ENCODE assay signal across 8 cellular contexts in genomic region chrX:49291615-49292337, GRCh38. TPM values are rescaled to one million over a fixed set of nuclear protein-coding genes. Genes with fewer than 3 reads are reported as not detected.
DNase-seq lines count a peak whose midpoint lies in the region; ATAC-seq lines count a peak whose summit lies in the region.

No MANE protein-coding gene starts in this region.

- H3K36me3 Mint-ChIP-seq in stimulated activated effector memory CD8-positive, alpha-beta T cell treated with anti-CD3 and anti-CD28 coated beads, Interleukin-12 subunit alpha, Interleukin-12 subunit beta, amount 100 ng/mL, for 72 hours = no peaks in the 10 kb centered on the region

- H4K8ac ChIP-seq in mesendoderm (ENCODE audit: low read depth, low read length) = no peak overlapping the region

- H3K9me3 Mint-ChIP-seq in stimulated activated effector memory CD8-positive, alpha-beta T cell treated with anti-CD3 and anti-CD28 coated beads, Interleukin-12 subunit alpha, Interleukin-12 subunit beta, amount 100 ng/mL, for 72 hours = no peaks in the 10 kb centered on the region

- no peak overlapping the region for H3K18ac ChIP-seq in mesendoderm (ENCODE audit: low read length)

- no peak overlapping the region for H2BK15ac ChIP-seq in mesendoderm (replicated peaks; ENCODE audit: low read depth)

- no peaks in the 10 kb centered on the region for H3K79me1 ChIP-seq in mesendoderm (ENCODE audit: low read length)

- no peaks in the 10 kb centered on the region for H3K4me1 ChIP-seq in mesendoderm (ENCODE audit: control insufficient read depth, low read depth, low read length)

- H3K36me3 ChIP-seq in mesendoderm (ENCODE audit: control insufficient read depth, insufficient read depth, low read length) = no peaks in the 10 kb centered on the region

- H3K23ac ChIP-seq in mesendoderm (ENCODE audit: low read length) = no peak overlapping the region

- H3K56ac ChIP-seq in mesendoderm (ENCODE audit: low read length) = no peak overlapping the region

- no peak overlapping the region for H2BK5ac ChIP-seq in mesendoderm (ENCODE audit: low read length)

- no peak overlapping the region for H3K9ac ChIP-seq in mesendoderm (ENCODE audit: low read length)

- H3K27ac Mint-ChIP-seq in stimulated activated effector memory CD8-positive, alpha-beta T cell treated with anti-CD3 and anti-CD28 coated beads, Interleukin-12 subunit alpha, Interleukin-12 subunit beta, amount 100 ng/mL, for 72 hours = peak overlapping the region; percentile 89

- no CpG with 5 or more reads among the region's 11 CpGs for WGBS in mesendoderm (ENCODE audit: extremely low coverage, insufficient coverage, low lambda C conversion rate)

- no peaks in the 10 kb centered on the region for H3K79me2 ChIP-seq in mesendoderm (ENCODE audit: control insufficient read depth, insufficient read depth, low read length)

- no peak overlapping the region for H3K4me3 ChIP-seq in mesendoderm (ENCODE audit: low read length)

- no peak overlapping the region for H2AK5ac ChIP-seq in mesendoderm (ENCODE audit: low read length)

- no peak overlapping the region for H3K4ac ChIP-seq in mesendoderm (ENCODE audit: low read depth, low read length)

- H2BK120ac ChIP-seq in mesendoderm (ENCODE audit: low read depth, low read length) = no peak overlapping the region

- no peaks in the 10 kb centered on the region for H3K27me3 ChIP-seq in mesendoderm (ENCODE audit: insufficient read depth, low read length, poor library complexity)

- peak; percentile 63 for ATAC-seq in GM19043 (IDR thresholded peaks at IDR 0.05; ENCODE audit: low read depth, unreplicated experiment)
- ATAC-seq in stimulated activated effector memory CD8-positive, alpha-beta T cell treated with anti-CD3 and anti-CD28 coated beads, Interleukin-12 subunit alpha, Interleukin-12 subunit beta, amount 100 ng/mL, for 72 hours = peak; percentile 87
- no peak for ATAC-seq in GM18861 (IDR thresholded peaks at IDR 0.05; ENCODE audit: unreplicated experiment)

- no peak overlapping the region for H3K27ac ChIP-seq in mesendoderm (ENCODE audit: low read depth, low read length)

- H3K4me1 Mint-ChIP-seq in stimulated activated effector memory CD8-positive, alpha-beta T cell treated with anti-CD3 and anti-CD28 coated beads, Interleukin-12 subunit alpha, Interleukin-12 subunit beta, amount 100 ng/mL, for 72 hours = peaks cover 33% of the 10 kb centered on the region

- no peak overlapping the region for H3K4me2 ChIP-seq in mesendoderm (ENCODE audit: low read length)

- H4K5ac ChIP-seq in mesendoderm (ENCODE audit: low read length) = no peak overlapping the region

- DNase-seq in AG20443 (ENCODE audit: low spot score) = peak; percentile 51
- DNase-seq in NCI-H2029 treated with DMSO at 0.1 percent for 48 hours (lab: John Stamatoyannopoulos, UW) = peak; percentile 4
- DNase-seq in activated CD4-positive, alpha-beta T cell treated with anti-CD3 and anti-CD28 coated beads for 48 hours = peak; percentile 81
- DNase-seq in ecto neural progenitor cell (ENCODE audit: low spot score) = peak; percentile 70
- DNase-seq in mesendoderm = peak; percentile 78
- DNase-seq in stimulated activated effector memory CD8-positive, alpha-beta T cell treated with anti-CD3 and anti-CD28 coated beads, Interleukin-12 subunit alpha, Interleukin-12 subunit beta, amount 100 ng/mL, for 72 hours (ENCODE audit: low spot score in 2 of 2) = peak; percentile 52 to 85

- peak overlapping the region; percentile 17 for H3K4me3 Mint-ChIP-seq in stimulated activated effector memory CD8-positive, alpha-beta T cell treated with anti-CD3 and anti-CD28 coated beads, Interleukin-12 subunit alpha, Interleukin-12 subunit beta, amount 100 ng/mL, for 72 hours

RNA-seq across cellular contexts. Expression of gene GAGE10, which starts 11.7 kb away (rescaled TPM):
- not detected for polyA plus RNA-seq in mesendoderm (2013, experiment 1 of 2)
- not detected for polyA plus RNA-seq in mesendoderm (2013, experiment 2 of 2)

RNA-seq across cellular contexts. Expression of gene PPP1R3F, which starts 22.2 kb away (rescaled TPM):
- polyA plus RNA-seq in mesendoderm (2013, experiment 1 of 2) = 2.3 TPM
- polyA plus RNA-seq in mesendoderm (2013, experiment 2 of 2) = 2.0 TPM

RNA-seq across cellular contexts. Expression of gene FOXP3, which starts 27.3 kb away (rescaled TPM):
- polyA plus RNA-seq in mesendoderm (2013, experiment 1 of 2) = 0.29 TPM
- polyA plus RNA-seq in mesendoderm (2013, experiment 2 of 2) = 0.34 TPM

RNA-seq across cellular contexts. Expression of gene GAGE12J, which starts 30.1 kb away (rescaled TPM):
- not detected for polyA plus RNA-seq in mesendoderm (2013, experiment 1 of 2)
- not detected for polyA plus RNA-seq in mesendoderm (2013, experiment 2 of 2)

RNA-seq across cellular contexts. Expression of gene GAGE13, which starts 39.6 kb away (rescaled TPM):
- not detected for polyA plus RNA-seq in mesendoderm (2013, experiment 1 of 2)
- polyA plus RNA-seq in mesendoderm (2013, experiment 2 of 2) = not detected

Comparison
In these comparisons a context has a peak if more than half of its experiments do, and no peak if none do; other contexts are left out.
1. DNase-seq: peak in every context shown above with its lines; median percentile 81 in activated CD4-positive, alpha-beta T cell treated with anti-CD3 and anti-CD28 coated beads for 48 hours; 78 in mesendoderm; 70 in ecto neural progenitor cell; 68 in stimulated activated effector memory CD8-positive, alpha-beta T cell treated with anti-CD3 and anti-CD28 coated beads, Interleukin-12 subunit alpha, Interleukin-12 subunit beta, amount 100 ng/mL, for 72 hours; 51 in AG20443; 4 in NCI-H2029 treated with DMSO at 0.1 percent for 48 hours.